Comparison of ENCODE assay signal across 19 cellular contexts in the genomic region with DNA sequence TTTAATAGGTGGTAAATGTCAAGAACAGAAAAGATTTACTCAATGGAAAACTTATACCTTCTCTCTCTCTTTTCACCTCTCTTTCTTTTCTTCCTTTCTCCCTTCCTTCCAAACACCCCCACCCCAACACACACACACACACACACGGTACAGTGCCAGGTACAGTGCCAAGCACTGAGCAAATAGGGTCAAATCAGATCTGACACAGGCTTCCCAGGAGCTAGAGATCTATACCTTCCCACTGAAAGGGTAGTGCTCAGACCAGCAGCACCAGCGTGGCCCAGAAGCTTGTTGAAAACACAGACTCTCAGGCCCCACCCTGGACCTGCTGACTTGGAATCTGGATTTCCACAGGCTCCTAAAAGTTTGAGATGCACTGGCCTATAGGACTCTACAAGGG. TPM values are rescaled to one million over a fixed set of nuclear protein-coding genes. Genes with fewer than 3 reads are reported as not detected.
DNase-seq lines count a peak whose midpoint lies in the region; ATAC-seq, FAIRE-seq and TF ChIP-seq lines count a peak whose summit lies in the region.
"Had no signal": no experiment of that assay in that cellular context is flagged by ENCODE, and none has a peak within 500 bp of the region (broad histone marks: within the 10 kb centered on the region; RNA-seq: fewer than 3 reads in every experiment).

No MANE protein-coding gene starts in this region.

- no peaks in the 10 kb centered on the region for H3K9me2 ChIP-seq in GM23338 (ENCODE audit: insufficient read depth)

- peaks cover 5% of the 10 kb centered on the region; the same call in 1 of the 3 replicates for H3K4me1 Mint-ChIP-seq in GM23338
- H3K4me1 Mint-ChIP-seq: B cell; CD4-positive, CD25-positive, alpha-beta regulatory T cell had no signal

- TF ChIP-seq CTCF in GM23338 (conservative IDR thresholded peaks at IDR 0.05; ENCODE audit: low read depth in 2 of 2) (no peak), HEK293 (tag by site-specific recombination; IDR thresholded peaks at IDR 0.05) (no peak), pancreas (IDR thresholded peaks at IDR 0.05) (no peak), vagina (IDR thresholded peaks at IDR 0.05) (no peak)

- H3K9me3 Mint-ChIP-seq in GM23338: no peaks in the 10 kb centered on the region; the same call in 2 of the 3 replicates
- H3K9me3 Mint-ChIP-seq: CD4-positive, CD25-positive, alpha-beta regulatory T cell; CD8-positive, alpha-beta T cell had no signal

- H3K4me3 Mint-ChIP-seq in GM23338: no peak overlapping the region
- H3K4me3 Mint-ChIP-seq: B cell; CD4-positive, CD25-positive, alpha-beta regulatory T cell; CD8-positive, alpha-beta T cell had no signal

- H3K27me3 Mint-ChIP-seq in GM23338 (ENCODE audit: insufficient read depth, low read depth, poor library complexity): no peaks in the 10 kb centered on the region
- H3K27me3 Mint-ChIP-seq: B cell had no signal

- no peaks in the 10 kb centered on the region for H3F3A ChIP-seq in GM23338 (replicated peaks; ENCODE audit: low read depth)

- no peak overlapping the region for H3K27ac Mint-ChIP-seq in GM23338
- H3K27ac Mint-ChIP-seq: B cell; CD4-positive, CD25-positive, alpha-beta regulatory T cell; CD8-positive, alpha-beta T cell had no signal

- H3K36me3 ChIP-seq in GM23338 (ENCODE audit: insufficient read depth) (no peaks in the 10 kb centered on the region), HEK293 (ENCODE audit: control insufficient read depth in 2 of 2, insufficient read depth in 1 of 2, low read length in 2 of 2) (no peaks in the 10 kb centered on the region), pancreas (no peaks in the 10 kb centered on the region), vagina (no peaks in the 10 kb centered on the region)
- H3K36me3 ChIP-seq: BLaER1 had no signal

- H3K27ac ChIP-seq in GM23338 (ENCODE audit: low read depth) (no peak overlapping the region), HEK293 (ENCODE audit: extremely low read depth, low read depth, low read length) (no peak overlapping the region), pancreas (no peak overlapping the region), vagina (no peak overlapping the region)
- H3K27ac ChIP-seq: BLaER1, C4-2B had no signal

- no peaks in the 10 kb centered on the region for H3K79me2 ChIP-seq in GM23338 (replicated peaks; ENCODE audit: insufficient read depth)

- H3K27me3 ChIP-seq in GM23338 (ENCODE audit: insufficient read depth) (no peaks in the 10 kb centered on the region), pancreas (no peaks in the 10 kb centered on the region), vagina (no peaks in the 10 kb centered on the region)
- H3K27me3 ChIP-seq: BLaER1 had no signal

- TF ChIP-seq POLR2A in vagina (IDR thresholded peaks at IDR 0.05): no peak

- POLR2A ChIA-PET in HEK293 (lab: Yijun Ruan, JAX): no interaction called here

- no peak for DNase-seq in GM23338 (ENCODE audit: low spot score)
- no peak for DNase-seq in pancreas
- peak; percentile 4 to 70 for DNase-seq in vagina (ENCODE audit: extremely low spot score in 2 of 2)
- no peak for DNase-seq in hypothalamus (lab: John Stamatoyannopoulos, UW)
- no peak for DNase-seq in NOMO-1 (lab: John Stamatoyannopoulos, UW; ENCODE audit: unreplicated experiment in 2 of 2)
- DNase-seq: Caco-2; CD4-positive, CD25-positive, alpha-beta regulatory T cell; DMS153; DND-41; H7; HCEC 1CT had no signal

- no peak overlapping the region for H3K4me3 ChIP-seq in GM23338
- no peak overlapping the region for H3K4me3 ChIP-seq in HEK293 (ENCODE audit: low read depth, low read length)
- H3K4me3 ChIP-seq in pancreas: no peak overlapping the region
- no peak overlapping the region for H3K4me3 ChIP-seq in vagina
- H3K4me3 ChIP-seq: BLaER1 had no signal

- 20 to 35% methylated on average over 2 of the region's 2 CpGs for WGBS in pancreas, 2 donors

- intact Hi-C loops in pancreas (cut with DNase I) (no loop called here), vagina (cut with DNase I) (no loop called here)

- no peaks in the 10 kb centered on the region for H4K20me1 ChIP-seq in GM23338 (replicated peaks; ENCODE audit: insufficient read depth)
- H4K20me1 ChIP-seq: BLaER1 had no signal

- H3K9me3 ChIP-seq in HEK293 (ENCODE audit: control insufficient read depth, insufficient read depth, low read depth, low read length): no peaks in the 10 kb centered on the region
- H3K9me3 ChIP-seq in pancreas: no peaks in the 10 kb centered on the region
- no peaks in the 10 kb centered on the region for H3K9me3 ChIP-seq in vagina
- H3K9me3 ChIP-seq: BLaER1, Caco-2 had no signal

- peak overlapping the region; percentile 78; the same call in 1 of the 2 replicates for H2AFZ ChIP-seq in GM23338

- CTCF ChIA-PET in HEK293 (lab: Yijun Ruan, JAX): interaction anchor here (0.6 to 1.3 kb wide), 8 partner anchors 12 to 92 kb away, joined by 3 to 4 read pairs (median 3); no protein-coding TSS in a partner anchor

- H3K4me1 ChIP-seq in GM23338 (ENCODE audit: insufficient read depth) (peaks cover 6% of the 10 kb centered on the region; the same call in 1 of the 2 replicates), HEK293 (ENCODE audit: control insufficient read depth, insufficient read depth, low read length) (0 out of 2 replicates have a peak, but pooled peaks cover 3% of the 10 kb centered on the region), pancreas (no peaks in the 10 kb centered on the region), vagina (peaks cover 7% of the 10 kb centered on the region)
- H3K4me1 ChIP-seq: BLaER1, Caco-2 had no signal

- FAIRE-seq in pancreas (lab: Jason Lieb, UNC): no peak
- FAIRE-seq: G401.6, GM12892, H1 had no signal

- ATAC-seq in GM23338 (no peak), pancreas (peak in 3 of 4 donors; percentile 42 to 68 (median 61))
- ATAC-seq: CD8-positive, alpha-beta T cell had no signal

- no peak overlapping the region for H3K4me2 ChIP-seq in GM23338
- H3K4me2 ChIP-seq: BLaER1 had no signal

- H3K36me3 Mint-ChIP-seq in GM23338 (ENCODE audit: low read depth): no peaks in the 10 kb centered on the region
- H3K36me3 Mint-ChIP-seq: CD4-positive, CD25-positive, alpha-beta regulatory T cell; CD8-positive, alpha-beta T cell had no signal

TF ChIP-seq in GM23338, 12 proteins besides CTCF, POLR2A, EP300 and RAD21 (continues in another document):
- TF ChIP-seq EZH2 (IDR thresholded peaks at IDR 0.05; ENCODE audit: low read depth, unreplicated experiment): no peak
- no peak for TF ChIP-seq ZNF331 (CRISPR knock-in tag; IDR thresholded peaks at IDR 0.05; ENCODE audit: low read depth)
- no peak for TF ChIP-seq STAT1 (IDR thresholded peaks at IDR 0.05; ENCODE audit: unreplicated experiment)
- TF ChIP-seq EZH2phosphoT487 (IDR thresholded peaks at IDR 0.05; ENCODE audit: unreplicated experiment): no peak
- TF ChIP-seq NANOG (IDR thresholded peaks at IDR 0.05; ENCODE audit: borderline replicate concordance): no peak
- TF ChIP-seq ZNF114 (CRISPR knock-in tag; IDR thresholded peaks at IDR 0.05): no peak

TF ChIP-seq in HEK293, 187 proteins besides CTCF, POLR2A, EP300 and RAD21:
- TF ChIP-seq GFI1B (tag by site-specific recombination; IDR thresholded peaks at IDR 0.05) (no peak), ZNF366 (tag by site-specific recombination; conservative IDR thresholded peaks at IDR 0.05) (0 out of 2 replicates have a peak, but pooled peaks have one; percentile 36)
TF ChIP-seq in HEK293: peak in this region for 1.

RNA-seq across cellular contexts. Expression of a gene that starts 31.9 kb away (rescaled TPM):
- total RNA-seq in GM23338 (2014; rRNA removed; shearing (Covaris generic)): 62.4 and 62.9 TPM in 2 replicates
- polyA plus RNA-seq in GM23338 (2016; fragmentation: Nextera tagmentation; extraction: Ambion mirVana): 19.4 and 21.5 TPM in 2 replicates
- total RNA-seq in pancreas: 10 to 100 TPM; 47.0 to 95.6 (median 55.0) TPM
- 10 to 100 TPM; 57.2 to 93.6 TPM for polyA plus RNA-seq in pancreas
- total RNA-seq in vagina: 72.9 TPM

Comparison
In these comparisons a context has a peak if more than half of its experiments do, and no peak if none do; other contexts are left out.
1. DNase-seq: peak in vagina (2 of 2); none in GM23338 (single experiment), pancreas (0 of 6), hypothalamus (0 of 51) and NOMO-1 (0 of 2).